In genomic region chr1:236530959-236531358, GRCh38 we compare ENCODE assay signal across 9 cellular contexts. TPM values are rescaled to one million over a fixed set of nuclear protein-coding genes. Genes with fewer than 3 reads are reported as not detected.
DNase-seq lines count a peak whose midpoint lies in the region; ATAC-seq and TF ChIP-seq lines count a peak whose summit lies in the region.
"Had no signal": no experiment of that assay in that cellular context is flagged by ENCODE, and none has a peak within 500 bp of the region (broad histone marks: within the 10 kb centered on the region; RNA-seq: fewer than 3 reads in every experiment).

No MANE protein-coding gene starts in this region.

- H3K27me3 Mint-ChIP-seq in dendritic cell treated with granulocyte-macrophage colony-stimulating factor and Interleukin-4, amounts not matched to agents 40 ng/mL and 50 ng/mL, for 4 days, result no peaks in the 10 kb centered on the region
- no peaks in the 10 kb centered on the region for H3K27me3 Mint-ChIP-seq in MCF 10A (ENCODE audit: insufficient read depth, unreplicated experiment)

- no peak for TF ChIP-seq CTCF in Loucy (conservative IDR thresholded peaks at IDR 0.05; ENCODE audit: low read length)
- TF ChIP-seq CTCF in MCF 10A (IDR thresholded peaks at IDR 0.05; ENCODE audit: unreplicated experiment), result no peak

- H2AFZ ChIP-seq in Loucy (ENCODE audit: low read length), result no peak overlapping the region

- intact Hi-C loops in dendritic cell treated with granulocyte-macrophage colony-stimulating factor and Interleukin-4, amounts not matched to agents 40 ng/mL and 50 ng/mL, for 4 days (cut with micrococcal nuclease), result no loop called here
- intact Hi-C loops in MCF 10A (cut with micrococcal nuclease), result loop anchor here (1.0 to 5.0 kb wide), 2 partner anchors 39 to 422 kb away; no protein-coding TSS in a partner anchor

- peak overlapping the region; percentile 33; the same call in 1 of the 2 replicates for H3K4me2 ChIP-seq in BLaER1
- peak overlapping the region; percentile 11 for H3K4me2 ChIP-seq in Loucy (ENCODE audit: low read depth, low read length, poor library complexity, severe bottlenecking)

- POLR2A ChIA-PET in MCF 10A (lab: Yijun Ruan, JAX), result interaction anchor here (0.9 to 1.4 kb wide), 4 partner anchors 8 to 246 kb away, joined by 3 to 6 read pairs (median 3); no protein-coding TSS in a partner anchor

- H3K4me1 ChIP-seq in BLaER1 (peaks cover 25% of the 10 kb centered on the region), Loucy (ENCODE audit: insufficient read depth, low read length, poor library complexity, severe bottlenecking) (no peaks in the 10 kb centered on the region)

- H3K36me3 ChIP-seq in BLaER1 (peaks cover 62% of the 10 kb centered on the region), Loucy (ENCODE audit: insufficient read depth, low read length) (peaks cover 6% of the 10 kb centered on the region; the same call in 1 of the 2 replicates), SK-N-MC (ENCODE audit: insufficient read depth, low read length) (no peaks in the 10 kb centered on the region)

- BruUV-seq in MCF 10A (replicated peaks; lab: Mats Ljungman, UMichigan), result no TSS peak

- H3K36me3 Mint-ChIP-seq in dendritic cell treated with granulocyte-macrophage colony-stimulating factor and Interleukin-4, amounts not matched to agents 40 ng/mL and 50 ng/mL, for 4 days (ENCODE audit: low read depth), result peaks cover 89% of the 10 kb centered on the region
- peaks cover 66% of the 10 kb centered on the region for H3K36me3 Mint-ChIP-seq in MCF 10A (ENCODE audit: insufficient read depth, unreplicated experiment)

- ATAC-seq in GM21576 (IDR thresholded peaks at IDR 0.05; ENCODE audit: unreplicated experiment), result no peak

- H3K27ac ChIP-seq in BLaER1, result no peak overlapping the region
- H3K27ac ChIP-seq in SK-N-MC, result peak overlapping the region; percentile 74

- peak overlapping the region; percentile 1 for H3K27ac Mint-ChIP-seq in dendritic cell treated with granulocyte-macrophage colony-stimulating factor and Interleukin-4, amounts not matched to agents 40 ng/mL and 50 ng/mL, for 4 days
- H3K27ac Mint-ChIP-seq in MCF 10A (ENCODE audit: low read depth, unreplicated experiment), result no peak overlapping the region

- H4K20me1 ChIP-seq in BLaER1 (peaks cover 11% of the 10 kb centered on the region), Loucy (ENCODE audit: insufficient read depth, low read length, poor library complexity, severe bottlenecking) (no peaks in the 10 kb centered on the region)

- no peaks in the 10 kb centered on the region for H3K27me3 ChIP-seq in BLaER1
- H3K27me3 ChIP-seq in Loucy (ENCODE audit: insufficient read depth, low read length, poor library complexity, severe bottlenecking), result no peaks in the 10 kb centered on the region

- H3K79me2 ChIP-seq in Loucy (ENCODE audit: insufficient read depth, low read length), result peaks cover 8% of the 10 kb centered on the region; the same call in 1 of the 2 replicates

- no peak overlapping the region for H3K4me3 Mint-ChIP-seq in dendritic cell treated with granulocyte-macrophage colony-stimulating factor and Interleukin-4, amounts not matched to agents 40 ng/mL and 50 ng/mL, for 4 days
- no peak overlapping the region for H3K4me3 Mint-ChIP-seq in MCF 10A (ENCODE audit: unreplicated experiment)

- H3K9ac ChIP-seq in BLaER1 (no peak overlapping the region), Loucy (ENCODE audit: low read depth, low read length, poor library complexity, severe bottlenecking) (no peak overlapping the region), SK-N-MC (ENCODE audit: insufficient read length) (no peak overlapping the region)

- no peaks in the 10 kb centered on the region for H3K9me2 ChIP-seq in Loucy (replicated peaks; ENCODE audit: low read depth, low read length)

- no peaks in the 10 kb centered on the region for H3K9me3 Mint-ChIP-seq in dendritic cell treated with granulocyte-macrophage colony-stimulating factor and Interleukin-4, amounts not matched to agents 40 ng/mL and 50 ng/mL, for 4 days
- no peaks in the 10 kb centered on the region for H3K9me3 Mint-ChIP-seq in MCF 10A (ENCODE audit: unreplicated experiment)

- peaks cover 66% of the 10 kb centered on the region for H3K4me1 Mint-ChIP-seq in dendritic cell treated with granulocyte-macrophage colony-stimulating factor and Interleukin-4, amounts not matched to agents 40 ng/mL and 50 ng/mL, for 4 days (ENCODE audit: low read depth)
- peaks cover 28% of the 10 kb centered on the region for H3K4me1 Mint-ChIP-seq in MCF 10A (ENCODE audit: insufficient read depth, unreplicated experiment)

- CTCF ChIA-PET in MCF 10A (lab: Yijun Ruan, JAX), result interaction anchor here (0.6 to 2.5 kb wide), 12 partner anchors 9 to 521 kb away, joined by 3 to 15 read pairs (median 4); no protein-coding TSS in a partner anchor

- no peaks in the 10 kb centered on the region for H3F3A ChIP-seq in Loucy (ENCODE audit: low read depth)

- no peaks in the 10 kb centered on the region for H3K9me3 ChIP-seq in BLaER1
- no peaks in the 10 kb centered on the region for H3K9me3 ChIP-seq in Loucy (ENCODE audit: insufficient read depth, low read depth, low read length)
- no peaks in the 10 kb centered on the region for H3K9me3 ChIP-seq in SK-N-MC (ENCODE audit: low read depth, low read length)

- DNase-seq in SK-N-MC (ENCODE audit: low read depth, low spot score), result no peak
- no peak for DNase-seq in NCI-H1417 (lab: John Stamatoyannopoulos, UW)
- no peak for DNase-seq in MCF 10A (ENCODE audit: unreplicated experiment)
- DNase-seq: C1 segment of cervical spinal cord; NK-92 treated with Interleukin-12 subunit alpha and Interleukin-12 subunit beta, amount 100 ng/mL, for 24 hours had no signal

- H3K4me3 ChIP-seq in BLaER1 (no peak overlapping the region), Loucy (ENCODE audit: low read length, poor library complexity, severe bottlenecking) (no peak overlapping the region), SK-N-MC (peak overlapping the region; percentile 13)

RNA-seq across cellular contexts. Expression of gene LGALS8, which starts 7.2 kb away (rescaled TPM):
- 73.2 and 99.7 TPM in 2 replicates for total RNA-seq in MCF 10A (2022)
